31 cellular contexts compared by ENCODE assay signal in the genomic region with DNA sequence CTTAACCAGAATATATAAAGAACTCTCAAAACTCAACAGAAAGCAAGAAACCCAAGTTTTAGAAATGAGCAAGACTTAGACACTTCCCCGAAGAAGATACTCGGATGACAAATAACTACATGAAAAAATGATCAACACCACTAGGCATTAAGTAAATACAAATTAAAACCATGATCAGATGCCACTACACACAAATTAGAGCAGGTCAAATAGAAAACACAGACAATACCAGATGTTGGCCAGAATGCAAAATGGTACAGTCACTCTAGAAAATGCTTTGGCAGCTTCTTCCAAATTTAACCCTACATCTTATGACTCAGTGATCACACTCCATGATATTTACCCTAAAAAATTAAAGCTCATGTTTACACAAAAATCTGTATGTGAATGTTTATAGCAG. TPM values are rescaled to one million over a fixed set of nuclear protein-coding genes. Genes with fewer than 3 reads are reported as not detected.
"Had no signal": no experiment of that assay in that cellular context is flagged by ENCODE, and none has a peak within 500 bp of the region (broad histone marks: within the 10 kb centered on the region; RNA-seq: fewer than 3 reads in every experiment).

No MANE protein-coding gene starts in this region.

- H3K9me3 ChIP-seq: colonic mucosa, mucosa of descending colon had no signal

- H3K4me3 Mint-ChIP-seq: dendritic cell treated with granulocyte-macrophage colony-stimulating factor and Interleukin-4, amounts not matched to agents 40 ng/mL and 50 ng/mL, for 4 days; effector memory CD8-positive, alpha-beta T cell; endodermal cell; immature natural killer cell; mesothelial cell of epicardium had no signal

- H2AFZ ChIP-seq: hepatocyte had no signal

- H3K27ac ChIP-seq: colonic mucosa, esophagus muscularis mucosa, foreskin keratinocyte, gastroesophageal sphincter, heart left ventricle, hepatocyte, left ventricle myocardium inferior, lower lobe of right lung had no signal

- ATAC-seq: effector memory CD8-positive, alpha-beta T cell; foreskin keratinocyte; gastroesophageal sphincter; heart left ventricle; left colon; left lobe of liver; lower lobe of right lung; mucosa of descending colon had no signal

- H3K79me2 ChIP-seq: hepatocyte had no signal

- H3K4me3 ChIP-seq: colonic mucosa, esophagus muscularis mucosa, gastroesophageal sphincter, heart left ventricle, hepatocyte, left ventricle myocardium inferior, lower lobe of right lung, mucosa of descending colon had no signal

- H3K4me1 ChIP-seq: colonic mucosa, foreskin keratinocyte, gastroesophageal sphincter, lower lobe of right lung had no signal

- H3K4me2 ChIP-seq: hepatocyte had no signal

- H3K36me3 ChIP-seq: colonic mucosa, esophagus muscularis mucosa, gastroesophageal sphincter, heart left ventricle, left ventricle myocardium inferior, lower lobe of right lung had no signal

- DNase-seq: cerebellar nuclear complex; colonic mucosa; cortex of kidney; effector CD8-positive, alpha-beta T cell; effector memory CD8-positive, alpha-beta T cell; endodermal cell; foreskin keratinocyte; heart left ventricle; hypothalamus; immature natural killer cell; islet precursor cell; kidney; kidney glomerular epithelial cell; left colon; left ventricle myocardium inferior; lower lobe of right lung; mesenchymal stem cell; mucosa of descending colon had no signal

- H3K27ac Mint-ChIP-seq: dendritic cell treated with granulocyte-macrophage colony-stimulating factor and Interleukin-4, amounts not matched to agents 40 ng/mL and 50 ng/mL, for 4 days; effector memory CD8-positive, alpha-beta T cell; endodermal cell; immature natural killer cell; mesothelial cell of epicardium had no signal

- H3K4me1 Mint-ChIP-seq: endodermal cell, immature natural killer cell had no signal

- H3K27me3 ChIP-seq: colonic mucosa, esophagus muscularis mucosa, heart left ventricle, hepatocyte had no signal

RNA-seq across cellular contexts. Expression of gene TMEM176A, which starts 18.4 kb away (rescaled TPM):
- total RNA-seq: chondrocyte, dermis microvascular lymphatic vessel endothelial cell, endodermal cell, endothelial cell of umbilical vein, fibroblast of villous mesenchyme, foreskin keratinocyte, lung microvascular endothelial cell, myocyte had no signal

RNA-seq across cellular contexts. Expression of gene TMEM176B, which starts 18.8 kb away (rescaled TPM):
- total RNA-seq: dermis microvascular lymphatic vessel endothelial cell, endothelial cell of umbilical vein, foreskin keratinocyte, lung microvascular endothelial cell, myocyte had no signal

RNA-seq across cellular contexts. Expression of gene AOC1, which starts 33.3 kb away (rescaled TPM):
- total RNA-seq: chondrocyte, dermis microvascular lymphatic vessel endothelial cell, endodermal cell, endothelial cell of umbilical vein, fibroblast of villous mesenchyme, foreskin keratinocyte, frontal cortex, lung microvascular endothelial cell, mesothelial cell of epicardium had no signal
